Comparison of ENCODE assay signal across 1 cellular context in the genomic region with DNA sequence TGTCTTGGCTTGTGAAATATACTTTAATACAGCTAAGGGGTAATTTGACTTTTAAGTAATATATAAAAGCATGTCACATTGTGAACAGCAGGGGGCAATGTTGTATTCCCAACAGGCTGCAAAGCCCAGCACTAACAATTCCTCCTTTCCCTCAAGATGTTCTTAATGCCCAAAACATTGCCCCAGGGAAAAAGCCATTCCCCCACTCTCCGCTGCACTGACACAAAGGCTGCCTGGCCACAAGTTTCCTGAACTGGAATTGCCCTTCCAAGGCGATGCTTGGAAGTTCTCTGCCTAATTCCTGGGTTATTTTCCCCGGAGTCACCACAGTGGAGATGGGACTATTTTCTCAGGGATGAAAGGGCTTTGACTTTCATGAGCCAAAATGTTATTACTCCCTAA.
TF ChIP-seq lines count a peak whose summit lies in the region.

No MANE protein-coding gene starts in this region.

TF ChIP-seq in HepG2, 621 proteins besides CTCF, POLR2A, EP300 and RAD21 (continued from another document and continues in another):
- no peak for TF ChIP-seq ZNF275 (CRISPR knock-in tag; IDR thresholded peaks at IDR 0.05; ENCODE audit: borderline replicate concordance)
- no peak for TF ChIP-seq PHF21A (CRISPR knock-in tag; IDR thresholded peaks at IDR 0.05)
- TF ChIP-seq, protein P1, sequence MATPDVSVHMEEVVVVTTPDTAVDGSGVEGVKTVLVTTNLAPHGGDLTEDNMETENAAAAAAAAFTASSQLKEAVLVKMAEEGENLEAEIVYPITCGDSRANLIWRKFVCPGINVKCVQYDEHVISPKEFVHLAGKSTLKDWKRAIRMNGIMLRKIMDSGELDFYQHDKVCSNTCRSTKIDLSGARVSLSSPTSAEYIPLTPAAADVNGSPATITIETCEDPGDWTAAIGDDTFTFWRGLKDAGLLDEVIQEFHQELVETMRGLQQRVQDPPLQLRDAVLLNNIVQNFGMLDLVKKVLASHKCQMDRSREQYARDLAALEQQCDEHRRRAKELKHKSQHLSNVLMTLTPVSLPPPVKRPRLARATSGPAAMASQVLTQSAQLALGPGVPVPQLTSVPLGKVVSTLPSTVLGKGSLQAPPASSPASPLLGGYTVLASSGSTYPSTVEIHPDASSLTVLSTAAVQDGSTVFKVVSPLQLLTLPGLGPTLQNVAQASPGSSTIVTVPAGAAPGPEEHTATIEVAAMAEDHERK (CRISPR knock-in tag; IDR thresholded peaks at IDR 0.05; ENCODE audit: low read depth): no peak
- TF ChIP-seq ZNF34 (CRISPR knock-in tag; IDR thresholded peaks at IDR 0.05; ENCODE audit: borderline replicate concordance): no peak
- TF ChIP-seq, protein P2, sequence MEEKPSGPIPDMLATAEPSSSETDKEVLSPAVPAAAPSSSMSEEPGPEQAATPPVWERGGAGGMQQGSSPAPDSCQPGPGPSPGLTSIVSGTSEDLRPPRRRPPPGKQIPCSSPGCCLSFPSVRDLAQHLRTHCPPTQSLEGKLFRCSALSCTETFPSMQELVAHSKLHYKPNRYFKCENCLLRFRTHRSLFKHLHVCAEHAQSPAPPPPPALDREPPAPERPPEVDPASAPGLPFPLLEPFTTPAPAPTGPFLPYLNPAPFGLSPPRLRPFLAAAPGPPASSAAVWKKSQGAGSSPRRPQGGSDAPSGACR (CRISPR knock-in tag; IDR thresholded peaks at IDR 0.05): no peak
- no peak for TF ChIP-seq KDM6A (CRISPR knock-in tag; IDR thresholded peaks at IDR 0.05; ENCODE audit: low read depth)
- TF ChIP-seq ZBTB25 (CRISPR knock-in tag; IDR thresholded peaks at IDR 0.05): peak; percentile 32; the same call in 1 of the 2 replicates
- no peak for TF ChIP-seq ZNF597 (CRISPR knock-in tag; IDR thresholded peaks at IDR 0.05)
- TF ChIP-seq, protein P3, sequence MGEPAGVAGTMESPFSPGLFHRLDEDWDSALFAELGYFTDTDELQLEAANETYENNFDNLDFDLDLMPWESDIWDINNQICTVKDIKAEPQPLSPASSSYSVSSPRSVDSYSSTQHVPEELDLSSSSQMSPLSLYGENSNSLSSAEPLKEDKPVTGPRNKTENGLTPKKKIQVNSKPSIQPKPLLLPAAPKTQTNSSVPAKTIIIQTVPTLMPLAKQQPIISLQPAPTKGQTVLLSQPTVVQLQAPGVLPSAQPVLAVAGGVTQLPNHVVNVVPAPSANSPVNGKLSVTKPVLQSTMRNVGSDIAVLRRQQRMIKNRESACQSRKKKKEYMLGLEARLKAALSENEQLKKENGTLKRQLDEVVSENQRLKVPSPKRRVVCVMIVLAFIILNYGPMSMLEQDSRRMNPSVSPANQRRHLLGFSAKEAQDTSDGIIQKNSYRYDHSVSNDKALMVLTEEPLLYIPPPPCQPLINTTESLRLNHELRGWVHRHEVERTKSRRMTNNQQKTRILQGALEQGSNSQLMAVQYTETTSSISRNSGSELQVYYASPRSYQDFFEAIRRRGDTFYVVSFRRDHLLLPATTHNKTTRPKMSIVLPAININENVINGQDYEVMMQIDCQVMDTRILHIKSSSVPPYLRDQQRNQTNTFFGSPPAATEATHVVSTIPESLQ (CRISPR knock-in tag; conservative IDR thresholded peaks at IDR 0.05): no peak
- TF ChIP-seq FLYWCH1 (CRISPR knock-in tag; IDR thresholded peaks at IDR 0.05): no peak
- TF ChIP-seq GABPA (IDR thresholded peaks at IDR 0.05; ENCODE audit: low read depth, low read length): no peak
- no peak for TF ChIP-seq GABPA (CRISPR knock-in tag; IDR thresholded peaks at IDR 0.05; ENCODE audit: low read depth)
- no peak for TF ChIP-seq SATB2 (CRISPR knock-in tag; IDR thresholded peaks at IDR 0.05)
- TF ChIP-seq ZNF781 (CRISPR knock-in tag; IDR thresholded peaks at IDR 0.05; ENCODE audit: borderline replicate concordance, not compliant biosample characterization): no peak
- no peak for TF ChIP-seq DPF2 (CRISPR knock-in tag; IDR thresholded peaks at IDR 0.05; ENCODE audit: borderline replicate concordance, low read depth)
- TF ChIP-seq SMC3 (IDR thresholded peaks at IDR 0.05; ENCODE audit: low read length): peak; percentile 95
- TF ChIP-seq SUZ12 (IDR thresholded peaks at IDR 0.05; ENCODE audit: low read depth, low read length): no peak
- no peak for TF ChIP-seq GABPB1 (CRISPR knock-in tag; IDR thresholded peaks at IDR 0.05)
- TF ChIP-seq ZNF652 (CRISPR knock-in tag; IDR thresholded peaks at IDR 0.05; ENCODE audit: borderline replicate concordance, low read depth): no peak
- TF ChIP-seq, protein P4, sequence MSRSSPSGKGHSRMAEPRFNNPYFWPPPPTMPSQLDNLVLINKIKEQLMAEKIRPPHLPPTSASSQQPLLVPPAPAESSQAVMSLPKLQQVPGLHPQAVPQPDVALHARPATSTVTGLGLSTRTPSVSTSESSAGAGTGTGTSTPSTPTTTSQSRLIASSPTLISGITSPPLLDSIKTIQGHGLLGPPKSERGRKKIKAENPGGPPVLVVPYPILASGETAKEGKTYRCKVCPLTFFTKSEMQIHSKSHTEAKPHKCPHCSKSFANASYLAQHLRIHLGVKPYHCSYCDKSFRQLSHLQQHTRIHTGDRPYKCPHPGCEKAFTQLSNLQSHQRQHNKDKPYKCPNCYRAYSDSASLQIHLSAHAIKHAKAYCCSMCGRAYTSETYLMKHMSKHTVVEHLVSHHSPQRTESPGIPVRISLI (CRISPR knock-in tag; IDR thresholded peaks at IDR 0.05; ENCODE audit: borderline replicate concordance): no peak
- TF ChIP-seq, protein P5, sequence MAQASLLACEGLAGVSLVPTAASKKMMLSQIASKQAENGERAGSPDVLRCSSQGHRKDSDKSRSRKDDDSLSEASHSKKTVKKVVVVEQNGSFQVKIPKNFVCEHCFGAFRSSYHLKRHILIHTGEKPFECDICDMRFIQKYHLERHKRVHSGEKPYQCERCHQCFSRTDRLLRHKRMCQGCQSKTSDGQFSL (CRISPR knock-in tag; IDR thresholded peaks at IDR 0.05): no peak
- TF ChIP-seq HMGA1 (CRISPR knock-in tag; conservative IDR thresholded peaks at IDR 0.05): no peak
- TF ChIP-seq ZBTB8A (CRISPR knock-in tag; IDR thresholded peaks at IDR 0.05; ENCODE audit: borderline replicate concordance, low read depth): no peak
- TF ChIP-seq ZBTB3 (CRISPR knock-in tag; IDR thresholded peaks at IDR 0.05; ENCODE audit: borderline replicate concordance, low read depth): no peak
- TF ChIP-seq SSRP1 (CRISPR knock-in tag; IDR thresholded peaks at IDR 0.05): no peak
- 0 out of 2 replicates have a peak, but pooled peaks have one; percentile 42 for TF ChIP-seq SMAD3 (CRISPR knock-in tag; IDR thresholded peaks at IDR 0.05)
- no peak for TF ChIP-seq RCOR2 (CRISPR knock-in tag; IDR thresholded peaks at IDR 0.05)
- TF ChIP-seq ZSCAN30 (CRISPR knock-in tag; IDR thresholded peaks at IDR 0.05): no peak
- no peak for TF ChIP-seq MTF2 (CRISPR knock-in tag; IDR thresholded peaks at IDR 0.05; ENCODE audit: borderline replicate concordance)
- TF ChIP-seq ZNF557 (CRISPR knock-in tag; IDR thresholded peaks at IDR 0.05): no peak
- TF ChIP-seq HNRNPUL1 (IDR thresholded peaks at IDR 0.05; ENCODE audit: low read depth, low read length): no peak
- TF ChIP-seq TEAD3 (CRISPR knock-in tag; optimal IDR thresholded peaks at IDR 0.05; ENCODE audit: borderline replicate concordance): peak; percentile 57
- TF ChIP-seq MZF1 (CRISPR knock-in tag; IDR thresholded peaks at IDR 0.05; ENCODE audit: borderline replicate concordance): 0 out of 2 replicates have a peak, but pooled peaks have one; percentile 48
- TF ChIP-seq, protein P6, sequence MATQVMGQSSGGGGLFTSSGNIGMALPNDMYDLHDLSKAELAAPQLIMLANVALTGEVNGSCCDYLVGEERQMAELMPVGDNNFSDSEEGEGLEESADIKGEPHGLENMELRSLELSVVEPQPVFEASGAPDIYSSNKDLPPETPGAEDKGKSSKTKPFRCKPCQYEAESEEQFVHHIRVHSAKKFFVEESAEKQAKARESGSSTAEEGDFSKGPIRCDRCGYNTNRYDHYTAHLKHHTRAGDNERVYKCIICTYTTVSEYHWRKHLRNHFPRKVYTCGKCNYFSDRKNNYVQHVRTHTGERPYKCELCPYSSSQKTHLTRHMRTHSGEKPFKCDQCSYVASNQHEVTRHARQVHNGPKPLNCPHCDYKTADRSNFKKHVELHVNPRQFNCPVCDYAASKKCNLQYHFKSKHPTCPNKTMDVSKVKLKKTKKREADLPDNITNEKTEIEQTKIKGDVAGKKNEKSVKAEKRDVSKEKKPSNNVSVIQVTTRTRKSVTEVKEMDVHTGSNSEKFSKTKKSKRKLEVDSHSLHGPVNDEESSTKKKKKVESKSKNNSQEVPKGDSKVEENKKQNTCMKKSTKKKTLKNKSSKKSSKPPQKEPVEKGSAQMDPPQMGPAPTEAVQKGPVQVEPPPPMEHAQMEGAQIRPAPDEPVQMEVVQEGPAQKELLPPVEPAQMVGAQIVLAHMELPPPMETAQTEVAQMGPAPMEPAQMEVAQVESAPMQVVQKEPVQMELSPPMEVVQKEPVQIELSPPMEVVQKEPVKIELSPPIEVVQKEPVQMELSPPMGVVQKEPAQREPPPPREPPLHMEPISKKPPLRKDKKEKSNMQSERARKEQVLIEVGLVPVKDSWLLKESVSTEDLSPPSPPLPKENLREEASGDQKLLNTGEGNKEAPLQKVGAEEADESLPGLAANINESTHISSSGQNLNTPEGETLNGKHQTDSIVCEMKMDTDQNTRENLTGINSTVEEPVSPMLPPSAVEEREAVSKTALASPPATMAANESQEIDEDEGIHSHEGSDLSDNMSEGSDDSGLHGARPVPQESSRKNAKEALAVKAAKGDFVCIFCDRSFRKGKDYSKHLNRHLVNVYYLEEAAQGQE (IDR thresholded peaks at IDR 0.05; ENCODE audit: borderline replicate concordance in 1 of 2, low read depth in 1 of 2, low read length in 2 of 2): no peak
- TF ChIP-seq ZNF503 (CRISPR knock-in tag; IDR thresholded peaks at IDR 0.05): no peak
- no peak for TF ChIP-seq ZNF776 (CRISPR knock-in tag; IDR thresholded peaks at IDR 0.05)
- TF ChIP-seq ZBTB39 (CRISPR knock-in tag; IDR thresholded peaks at IDR 0.05): no peak
- TF ChIP-seq ZNF607 (CRISPR knock-in tag; IDR thresholded peaks at IDR 0.05; ENCODE audit: borderline replicate concordance): no peak
- peak; percentile 95 for TF ChIP-seq STAG1 (CRISPR knock-in tag; IDR thresholded peaks at IDR 0.05)
